Comparison of ENCODE assay signal across 9 cellular contexts in the genomic region with DNA sequence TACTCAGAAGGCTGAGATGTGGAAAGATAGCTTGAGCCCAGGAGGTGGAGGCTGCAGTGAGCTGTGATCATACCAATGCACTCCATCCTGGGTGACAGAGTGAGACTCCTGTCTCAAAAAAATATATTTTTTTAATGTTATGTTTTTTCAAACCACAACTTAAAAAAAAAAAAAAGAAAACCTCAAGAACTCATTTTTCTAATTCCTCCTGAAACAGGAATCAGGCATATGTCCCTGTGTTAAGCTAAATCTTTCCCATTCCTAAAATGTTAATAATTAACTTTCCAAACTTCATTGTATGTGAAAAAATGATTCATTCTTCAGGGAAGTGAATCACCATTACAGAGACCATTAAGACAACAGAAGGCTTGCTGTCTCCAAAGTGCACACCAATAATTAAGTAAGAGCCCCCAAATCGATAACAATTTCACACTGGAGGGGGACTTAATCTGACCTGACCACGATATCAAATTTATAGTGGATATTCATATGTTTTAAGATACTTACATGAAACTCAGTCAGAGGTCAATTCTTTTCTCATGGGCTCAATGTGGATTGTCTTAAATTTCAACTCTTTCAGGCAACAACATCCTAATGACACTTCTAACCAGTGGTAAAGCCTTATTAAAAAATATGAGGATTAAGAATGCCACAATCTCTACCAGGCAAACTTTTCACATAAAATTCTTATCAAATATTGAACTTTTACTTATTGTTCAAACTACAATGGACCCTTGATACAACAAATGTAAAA. TPM values are rescaled to one million over a fixed set of nuclear protein-coding genes. Genes with fewer than 3 reads are reported as not detected.
DNase-seq lines count a peak whose midpoint lies in the region; ATAC-seq and TF ChIP-seq lines count a peak whose summit lies in the region.
"Had no signal": no experiment of that assay in that cellular context is flagged by ENCODE, and none has a peak within 500 bp of the region (broad histone marks: within the 10 kb centered on the region; RNA-seq: fewer than 3 reads in every experiment).

No MANE protein-coding gene starts in this region.

- no peak overlapping the region for H3K4me3 ChIP-seq in CD4-positive, alpha-beta memory T cell (ENCODE audit: low read length in 2 of 2)
- peak overlapping the region; percentile 20; the same call in 1 of the 2 replicates for H3K4me3 ChIP-seq in PC-9
- H3K4me3 ChIP-seq in effector memory CD4-positive, alpha-beta T cell (ENCODE audit: insufficient read depth, low read depth, low read length, poor library complexity, severe bottlenecking) = no peak overlapping the region
- no peak overlapping the region for H3K4me3 ChIP-seq in naive thymus-derived CD4-positive, alpha-beta T cell (ENCODE audit: low read length)

- peaks cover 30% of the 10 kb centered on the region for H4K20me1 ChIP-seq in PC-9 (ENCODE audit: insufficient read depth)

- DNase-seq in CD4-positive, alpha-beta memory T cell = no peak
- DNase-seq in PC-9 = peak in 1 of 2 experiments; percentile 51
- no peak for DNase-seq in effector memory CD4-positive, alpha-beta T cell
- no peak for DNase-seq in naive thymus-derived CD4-positive, alpha-beta T cell
- no peak for DNase-seq in inferior parietal cortex (ENCODE audit: extremely low spot score)

- H3K36me3 ChIP-seq in CD4-positive, alpha-beta memory T cell (ENCODE audit: insufficient read depth, low read length) = no peaks in the 10 kb centered on the region
- H3K36me3 ChIP-seq in PC-9 (ENCODE audit: low read depth) = no peaks in the 10 kb centered on the region
- H3K36me3 ChIP-seq in effector memory CD4-positive, alpha-beta T cell (ENCODE audit: control insufficient read depth, insufficient read depth, low read length) = no peaks in the 10 kb centered on the region
- no peaks in the 10 kb centered on the region for H3K36me3 ChIP-seq in naive thymus-derived CD4-positive, alpha-beta T cell (ENCODE audit: control insufficient read depth in 2 of 3, insufficient read depth in 3 of 3, low read length in 3 of 3)

- H3K79me2 ChIP-seq in PC-9 (ENCODE audit: low read depth) = peaks cover 93% of the 10 kb centered on the region

- no peak overlapping the region for H2AFZ ChIP-seq in PC-9

- H3K4me3 Mint-ChIP-seq in CD4-positive, alpha-beta memory T cell = peak overlapping the region in 7 of 8 donors; percentile 15 to 96 (median 47)
- peak overlapping the region; percentile 58 to 99 (median 94) for H3K4me3 Mint-ChIP-seq in naive thymus-derived CD4-positive, alpha-beta T cell
- H3K4me3 Mint-ChIP-seq: dendritic cell treated with granulocyte-macrophage colony-stimulating factor and Interleukin-4, amounts not matched to agents 40 ng/mL and 50 ng/mL, for 4 days had no signal

- no peaks in the 10 kb centered on the region for H3K9me3 Mint-ChIP-seq in CD4-positive, alpha-beta memory T cell
- H3K9me3 Mint-ChIP-seq in naive thymus-derived CD4-positive, alpha-beta T cell = peaks cover 0 to 3% (median 0%) of the 10 kb centered on the region in 11 donors
- H3K9me3 Mint-ChIP-seq: dendritic cell treated with granulocyte-macrophage colony-stimulating factor and Interleukin-4, amounts not matched to agents 40 ng/mL and 50 ng/mL, for 4 days had no signal

- peaks cover 69 to 92% (median 77%) of the 10 kb centered on the region in 4 donors for H3K4me1 Mint-ChIP-seq in CD4-positive, alpha-beta memory T cell
- peaks cover 69 to 89% (median 81%) of the 10 kb centered on the region in 7 donors for H3K4me1 Mint-ChIP-seq in naive thymus-derived CD4-positive, alpha-beta T cell

- H3K9me3 ChIP-seq in CD4-positive, alpha-beta memory T cell (ENCODE audit: control insufficient read depth in 1 of 2, low read length in 2 of 2) = no peaks in the 10 kb centered on the region
- H3K9me3 ChIP-seq in PC-9 (ENCODE audit: insufficient read depth, low read depth) = no peaks in the 10 kb centered on the region
- H3K9me3 ChIP-seq in effector memory CD4-positive, alpha-beta T cell (ENCODE audit: control insufficient read depth, low read length) = no peaks in the 10 kb centered on the region
- H3K9me3 ChIP-seq in naive thymus-derived CD4-positive, alpha-beta T cell (ENCODE audit: control insufficient read depth in 2 of 3, low read length in 3 of 3) = no peaks in the 10 kb centered on the region

- no peak for ATAC-seq in naive thymus-derived CD4-positive, alpha-beta T cell
- ATAC-seq in HG03108 (IDR thresholded peaks at IDR 0.05; ENCODE audit: unreplicated experiment) = no peak
- no peak for ATAC-seq in HG03045 (IDR thresholded peaks at IDR 0.05; ENCODE audit: unreplicated experiment)
- no peak for ATAC-seq in HG02981 (IDR thresholded peaks at IDR 0.05; ENCODE audit: unreplicated experiment)

- peak overlapping the region in 6 of 7 donors; percentile 19 to 99 (median 62) for H3K27ac Mint-ChIP-seq in CD4-positive, alpha-beta memory T cell
- H3K27ac Mint-ChIP-seq in naive thymus-derived CD4-positive, alpha-beta T cell = peak overlapping the region in 8 of 9 donors; percentile 33 to 95 (median 79)

- H3F3A ChIP-seq in PC-9 (ENCODE audit: insufficient read depth, low read depth) = peaks cover 26% of the 10 kb centered on the region

- POLR2A ChIA-PET in CD4-positive, alpha-beta memory T cell (lab: Charles Lee; ENCODE audit: partially characterized antibody) = interaction anchor here (0.6 kb wide), 1 partner anchor 159 kb away, joined by 3 read pairs; no protein-coding TSS in a partner anchor
- POLR2A ChIA-PET in PC-9 (lab: Charles Lee; ENCODE audit: unreplicated experiment) = no interaction called here
- POLR2A ChIA-PET in naive thymus-derived CD4-positive, alpha-beta T cell (lab: Charles Lee) = interaction anchor here (0.6 to 1.0 kb wide), 4 partner anchors 15 to 148 kb away, joined by 3 to 5 read pairs (median 4); a partner anchor contains a TSS

- peak overlapping the region; percentile 84 for H3K4me2 ChIP-seq in PC-9

- H3K36me3 Mint-ChIP-seq in CD4-positive, alpha-beta memory T cell = peaks cover 4 to 19% of the 10 kb centered on the region in 2 donors
- peaks cover 0 to 15% (median 0%) of the 10 kb centered on the region in 5 donors for H3K36me3 Mint-ChIP-seq in naive thymus-derived CD4-positive, alpha-beta T cell

- H3K27me3 ChIP-seq in CD4-positive, alpha-beta memory T cell (ENCODE audit: insufficient read depth, low read length) = no peaks in the 10 kb centered on the region
- no peaks in the 10 kb centered on the region for H3K27me3 ChIP-seq in PC-9 (ENCODE audit: insufficient read depth, low read depth)
- no peaks in the 10 kb centered on the region for H3K27me3 ChIP-seq in effector memory CD4-positive, alpha-beta T cell (replicated peaks; ENCODE audit: control insufficient read depth, insufficient read depth, low read length, poor library complexity, severe bottlenecking)
- H3K27me3 ChIP-seq in naive thymus-derived CD4-positive, alpha-beta T cell (ENCODE audit: control insufficient read depth in 2 of 2, insufficient read depth in 2 of 2, low read length in 2 of 2) = no peaks in the 10 kb centered on the region

- H3K27me3 Mint-ChIP-seq in CD4-positive, alpha-beta memory T cell = no peaks in the 10 kb centered on the region
- no peaks in the 10 kb centered on the region for H3K27me3 Mint-ChIP-seq in naive thymus-derived CD4-positive, alpha-beta T cell

- H3K4me1 ChIP-seq in CD4-positive, alpha-beta memory T cell (ENCODE audit: insufficient read depth, low read length) = peaks cover 82% of the 10 kb centered on the region
- H3K4me1 ChIP-seq in PC-9 (replicated peaks; ENCODE audit: insufficient read depth) = peaks cover 79% of the 10 kb centered on the region
- H3K4me1 ChIP-seq in effector memory CD4-positive, alpha-beta T cell (ENCODE audit: control insufficient read depth, insufficient read depth, low read length, poor library complexity, severe bottlenecking) = peaks cover 36% of the 10 kb centered on the region
- peaks cover 37 to 59% of the 10 kb centered on the region in 2 donors for H3K4me1 ChIP-seq in naive thymus-derived CD4-positive, alpha-beta T cell (ENCODE audit: control insufficient read depth in 2 of 2, insufficient read depth in 2 of 2, low read length in 2 of 2)

- TF ChIP-seq CTCF in PC-9 (conservative IDR thresholded peaks at IDR 0.05) = no peak

- BruUV-seq in PC-9 (replicated peaks; lab: Mats Ljungman, UMichigan) = no TSS peak

- no peaks in the 10 kb centered on the region for H3K9me2 ChIP-seq in PC-9 (ENCODE audit: insufficient read depth)

- CTCF ChIA-PET in CD4-positive, alpha-beta memory T cell (lab: Charles Lee; ENCODE audit: partially characterized antibody) = interaction anchor here (0.7 to 1.6 kb wide), 2 partner anchors 56 to 528 kb away, joined by 3 to 7 read pairs; no protein-coding TSS in a partner anchor
- CTCF ChIA-PET in PC-9 (lab: Charles Lee) = interaction anchor here (0.7 kb wide), 2 partner anchors 133 to 155 kb away, joined by 3 to 5 read pairs; no protein-coding TSS in a partner anchor
- CTCF ChIA-PET in naive thymus-derived CD4-positive, alpha-beta T cell (lab: Charles Lee) = interaction anchor here (0.6 kb wide), 1 partner anchor 21 kb away, joined by 7 read pairs; no protein-coding TSS in a partner anchor

- H3K27ac ChIP-seq in CD4-positive, alpha-beta memory T cell (ENCODE audit: low read depth, low read length) = no peak overlapping the region
- peak overlapping the region; percentile 38 for H3K27ac ChIP-seq in PC-9
- peak overlapping the region; percentile 47 for H3K27ac ChIP-seq in effector memory CD4-positive, alpha-beta T cell (ENCODE audit: insufficient read depth, low read length, poor library complexity, severe bottlenecking)
- peak overlapping the region; percentile 95 for H3K27ac ChIP-seq in naive thymus-derived CD4-positive, alpha-beta T cell (ENCODE audit: low read depth, low read length)

- intact Hi-C loops in CD4-positive, alpha-beta memory T cell (cut with micrococcal nuclease) = no loop called here
- intact Hi-C loops in PC-9 (cut with micrococcal nuclease; ENCODE audit: unreplicated experiment) = loop anchor here (10.0 kb wide), 1 partner anchor 268 kb away; no protein-coding TSS in a partner anchor
- intact Hi-C loops in naive thymus-derived CD4-positive, alpha-beta T cell (cut with micrococcal nuclease) = loop anchor here (1.0 to 10.0 kb wide), 5 partner anchors 11 to 1392 kb away; a partner anchor contains a TSS

RNA-seq across cellular contexts. Expression of a gene that starts 5.2 kb away (rescaled TPM):
- total RNA-seq in CD4-positive, alpha-beta memory T cell = 10 to 100 TPM; 85.8 to 89.4 TPM
- 10 to 100 TPM; 10.0 to 15.6 TPM for polyA plus RNA-seq in CD4-positive, alpha-beta memory T cell
- 60.7 and 77.0 TPM in 2 replicates for total RNA-seq in PC-9 (2021)
- 100 to 1,000 TPM in 3 of 5 experiments, 10 to 100 TPM in 2; 69.5 to 183 (median 103) TPM for total RNA-seq in naive thymus-derived CD4-positive, alpha-beta T cell
- polyA plus RNA-seq in naive thymus-derived CD4-positive, alpha-beta T cell = 10 to 100 TPM; 17.6 to 29.6 TPM
